ENCODE assay signal across 22 cellular contexts in genomic region chr9:14293801-14294200, GRCh38. TPM values are rescaled to one million over a fixed set of nuclear protein-coding genes. Genes with fewer than 3 reads are reported as not detected.
DNase-seq lines count a peak whose midpoint lies in the region; ATAC-seq and TF ChIP-seq lines count a peak whose summit lies in the region.
"Had no signal": no experiment of that assay in that cellular context is flagged by ENCODE, and none has a peak within 500 bp of the region (broad histone marks: within the 10 kb centered on the region; RNA-seq: fewer than 3 reads in every experiment).

No MANE protein-coding gene starts in this region.

- H3K27ac ChIP-seq in body of pancreas (peak overlapping the region; percentile 85 to 88 (median 86)), stomach (peak overlapping the region in 4 of 5 donors; percentile 68 to 81 (median 72))
- H3K27ac ChIP-seq: C4-2B, HL-60, SJSA1 had no signal

- H3K9me3 ChIP-seq in body of pancreas: no peaks in the 10 kb centered on the region
- H3K9me3 ChIP-seq in stomach: no peaks in the 10 kb centered on the region
- H3K9me3 ChIP-seq: Peyer's patch, SJSA1 had no signal

- H3K4me1 Mint-ChIP-seq in mesothelial cell of epicardium: peaks cover 29% of the 10 kb centered on the region
- H3K4me1 Mint-ChIP-seq in activated T-cell treated with anti-CD3 and anti-CD28 coated beads, Interleukin-2, amount 50 U/mL, for 4 hours (ENCODE audit: low read depth): no peaks in the 10 kb centered on the region
- no peaks in the 10 kb centered on the region for H3K4me1 Mint-ChIP-seq in naive thymus-derived CD8-positive, alpha-beta T cell
- no peaks in the 10 kb centered on the region for H3K4me1 Mint-ChIP-seq in activated T-helper 1 cell treated with anti-CD3 and anti-CD28 coated beads, Interleukin-12 subunit alpha, Interleukin-12 subunit beta, Interleukin-2, Interleukin-4 antibody, amounts not matched to agents 30 ng/mL and 10 ng/mL and 1 ng/mL, durations not matched to agents 14 hours and 24 hours and 36 hours (ENCODE audit: low read depth)

- H3K27ac Mint-ChIP-seq in mesothelial cell of epicardium: peak overlapping the region; percentile 16
- H3K27ac Mint-ChIP-seq in naive thymus-derived CD8-positive, alpha-beta T cell: no peak overlapping the region
- H3K27ac Mint-ChIP-seq in activated T-helper 1 cell treated with anti-CD3 and anti-CD28 coated beads, Interleukin-12 subunit alpha, Interleukin-12 subunit beta, Interleukin-2, Interleukin-4 antibody, amounts not matched to agents 30 ng/mL and 10 ng/mL and 1 ng/mL, durations not matched to agents 14 hours and 24 hours and 36 hours: no peak overlapping the region

- intact Hi-C loops in body of pancreas (cut with DNase I): no loop called here
- intact Hi-C loops in stomach (cut with DNase I; ENCODE audit: low total_unique reads): no loop called here
- intact Hi-C loops in activated T-helper 1 cell treated with anti-CD3 and anti-CD28 coated beads, Interleukin-12 subunit alpha, Interleukin-12 subunit beta, Interleukin-2, Interleukin-4 antibody, amounts not matched to agents 30 ng/mL and 10 ng/mL and 1 ng/mL, durations not matched to agents 14 hours and 24 hours and 36 hours (cut with micrococcal nuclease): no loop called here

- H3K27me3 Mint-ChIP-seq in mesothelial cell of epicardium (ENCODE audit: low read depth): no peaks in the 10 kb centered on the region
- H3K27me3 Mint-ChIP-seq in activated T-cell treated with anti-CD3 and anti-CD28 coated beads, Interleukin-2, amount 50 U/mL, for 4 hours (ENCODE audit: low read depth): peaks cover 16% of the 10 kb centered on the region
- H3K27me3 Mint-ChIP-seq in naive thymus-derived CD8-positive, alpha-beta T cell: peaks cover 5 to 25% (median 12%) of the 10 kb centered on the region in 5 donors
- H3K27me3 Mint-ChIP-seq in activated T-helper 1 cell treated with anti-CD3 and anti-CD28 coated beads, Interleukin-12 subunit alpha, Interleukin-12 subunit beta, Interleukin-2, Interleukin-4 antibody, amounts not matched to agents 30 ng/mL and 10 ng/mL and 1 ng/mL, durations not matched to agents 14 hours and 24 hours and 36 hours (ENCODE audit: insufficient read depth): peaks cover 9% of the 10 kb centered on the region

- H3K36me3 ChIP-seq in body of pancreas (replicated peaks in 1 of 2; ENCODE audit: insufficient read depth in 1 of 2, low read depth in 2 of 2) (no peaks in the 10 kb centered on the region), stomach (no peaks in the 10 kb centered on the region)
- H3K36me3 ChIP-seq: Peyer's patch, SJSA1 had no signal

- POLR2A ChIA-PET in naive thymus-derived CD8-positive, alpha-beta T cell (lab: Charles Lee): no interaction called here

- no peak for ATAC-seq in body of pancreas
- ATAC-seq in activated T-cell treated with anti-CD3 and anti-CD28 coated beads, Interleukin-2, amount 50 U/mL, for 4 hours: no peak
- ATAC-seq in naive thymus-derived CD8-positive, alpha-beta T cell: no peak

- TF ChIP-seq POLR2A in body of pancreas (IDR thresholded peaks at IDR 0.05) (no peak), stomach (IDR thresholded peaks at IDR 0.05) (no peak)

- TF ChIP-seq CTCF in body of pancreas (IDR thresholded peaks at IDR 0.05) (no peak), mesothelial cell of epicardium (IDR thresholded peaks at IDR 0.05; ENCODE audit: unreplicated experiment) (no peak), stomach (IDR thresholded peaks at IDR 0.05) (no peak)

- peaks cover 24% of the 10 kb centered on the region for H3K36me3 Mint-ChIP-seq in mesothelial cell of epicardium
- no peaks in the 10 kb centered on the region for H3K36me3 Mint-ChIP-seq in activated T-cell treated with anti-CD3 and anti-CD28 coated beads, Interleukin-2, amount 50 U/mL, for 4 hours (ENCODE audit: insufficient read depth)
- H3K36me3 Mint-ChIP-seq in naive thymus-derived CD8-positive, alpha-beta T cell: no peaks in the 10 kb centered on the region
- H3K36me3 Mint-ChIP-seq in activated T-helper 1 cell treated with anti-CD3 and anti-CD28 coated beads, Interleukin-12 subunit alpha, Interleukin-12 subunit beta, Interleukin-2, Interleukin-4 antibody, amounts not matched to agents 30 ng/mL and 10 ng/mL and 1 ng/mL, durations not matched to agents 14 hours and 24 hours and 36 hours (ENCODE audit: low read depth): no peaks in the 10 kb centered on the region

- H3K9me3 Mint-ChIP-seq in mesothelial cell of epicardium: no peaks in the 10 kb centered on the region
- H3K9me3 Mint-ChIP-seq in activated T-cell treated with anti-CD3 and anti-CD28 coated beads, Interleukin-2, amount 50 U/mL, for 4 hours: no peaks in the 10 kb centered on the region
- peaks cover 0 to 4% (median 0%) of the 10 kb centered on the region in 9 donors for H3K9me3 Mint-ChIP-seq in naive thymus-derived CD8-positive, alpha-beta T cell
- H3K9me3 Mint-ChIP-seq in activated T-helper 1 cell treated with anti-CD3 and anti-CD28 coated beads, Interleukin-12 subunit alpha, Interleukin-12 subunit beta, Interleukin-2, Interleukin-4 antibody, amounts not matched to agents 30 ng/mL and 10 ng/mL and 1 ng/mL, durations not matched to agents 14 hours and 24 hours and 36 hours: no peaks in the 10 kb centered on the region

- H3K4me1 ChIP-seq in body of pancreas: peaks cover 76% of the 10 kb centered on the region
- peaks cover 19 to 82% (median 45%) of the 10 kb centered on the region in 4 donors for H3K4me1 ChIP-seq in stomach
- H3K4me1 ChIP-seq: SJSA1 had no signal

- no peak for TF ChIP-seq EP300 in stomach (IDR thresholded peaks at IDR 0.05)

- DNase-seq in NCI-H82 treated with DMSO at 0.1 percent for 48 hours (lab: John Stamatoyannopoulos, UW; ENCODE audit: unreplicated experiment) (peak; percentile 40), body of pancreas (no peak), mesothelial cell of epicardium (ENCODE audit: low spot score in 2 of 2, unreplicated experiment in 2 of 2) (no peak), stomach (no peak), dermis blood vessel endothelial cell (no peak)
- DNase-seq in activated T-cell treated with anti-CD3 and anti-CD28 coated beads, Interleukin-2, amount 50 U/mL, for 4 hours: no peak
- DNase-seq in naive thymus-derived CD8-positive, alpha-beta T cell: no peak
- DNase-seq in activated T-helper 1 cell treated with anti-CD3 and anti-CD28 coated beads, Interleukin-12 subunit alpha, Interleukin-12 subunit beta, Interleukin-2, Interleukin-4 antibody, amounts not matched to agents 30 ng/mL and 10 ng/mL and 1 ng/mL, durations not matched to agents 14 hours and 24 hours and 36 hours (ENCODE audit: low spot score): no peak
- DNase-seq: AML-193, DMS 273 treated with DMSO at 0.1 percent for 48 hours, IMR-90, Karpas-422, NCI-H1092, NCI-H146, NCI-H2081, NCI-H2171 treated with DMSO at 0.1 percent for 48 hours, NCI-H446, NCI-H526 treated with DMSO at 0.1 percent for 48 hours, Peyer's patch had no signal

- no peaks in the 10 kb centered on the region for H3K27me3 ChIP-seq in body of pancreas
- no peaks in the 10 kb centered on the region for H3K27me3 ChIP-seq in stomach
- H3K27me3 ChIP-seq: Peyer's patch, SJSA1 had no signal

- H3K4me3 ChIP-seq in body of pancreas (no peak overlapping the region), stomach (no peak overlapping the region)
- H3K4me3 ChIP-seq: Peyer's patch, SJSA1 had no signal

- 41 to 45% methylated on average over 3 of the region's 3 CpGs for WGBS in body of pancreas, 2 donors
- 26 to 39% (median 32%) methylated on average over 3 of the region's 3 CpGs for WGBS in stomach, 5 donors

- H3K4me3 Mint-ChIP-seq in mesothelial cell of epicardium: no peak overlapping the region
- H3K4me3 Mint-ChIP-seq in activated T-cell treated with anti-CD3 and anti-CD28 coated beads, Interleukin-2, amount 50 U/mL, for 4 hours: no peak overlapping the region
- no peak overlapping the region for H3K4me3 Mint-ChIP-seq in naive thymus-derived CD8-positive, alpha-beta T cell
- H3K4me3 Mint-ChIP-seq in activated T-helper 1 cell treated with anti-CD3 and anti-CD28 coated beads, Interleukin-12 subunit alpha, Interleukin-12 subunit beta, Interleukin-2, Interleukin-4 antibody, amounts not matched to agents 30 ng/mL and 10 ng/mL and 1 ng/mL, durations not matched to agents 14 hours and 24 hours and 36 hours: no peak overlapping the region

RNA-seq across cellular contexts. Expression of gene NFIB, which starts 20.1 kb away (rescaled TPM):
- 10 to 100 TPM; 47.0 to 65.9 TPM for total RNA-seq in body of pancreas
- 213 to 237 TPM (median 230 TPM) in 3 replicates for total RNA-seq in mesothelial cell of epicardium
- 100 to 1,000 TPM in 4 of 5 donors, 10 to 100 TPM in 1; 30.1 to 624 (median 148) TPM for total RNA-seq in stomach
- 1 to 10 TPM; 6.7 to 9.4 (median 7.7) TPM for polyA plus RNA-seq in stomach
- under 1 TPM; 0.20 to 0.42 (median 0.30) TPM for total RNA-seq in activated T-cell treated with anti-CD3 and anti-CD28 coated beads, Interleukin-2, amount 50 U/mL, for 4 hours
- 153 and 193 TPM in 2 replicates for total RNA-seq in dermis blood vessel endothelial cell
- not detected for total RNA-seq in naive thymus-derived CD8-positive, alpha-beta T cell
- polyA plus RNA-seq in naive thymus-derived CD8-positive, alpha-beta T cell: under 1 TPM in 1 of 3 donors, not detected in 2; 0.22 TPM
- not detected in 2 replicates for total RNA-seq in activated T-helper 1 cell treated with anti-CD3 and anti-CD28 coated beads, Interleukin-12 subunit alpha, Interleukin-12 subunit beta, Interleukin-2, Interleukin-4 antibody, amounts not matched to agents 30 ng/mL and 10 ng/mL and 1 ng/mL, durations not matched to agents 14 hours and 24 hours and 36 hours

Comparison
In these comparisons a context has a peak if more than half of its experiments do, and no peak if none do; other contexts are left out.
1. RNA of gene NFIB, which starts 20.1 kb away (total RNA-seq): 213 to 237 TPM in mesothelial cell of epicardium, 153 to 193 TPM in dermis blood vessel endothelial cell, 30.1 to 624 TPM in stomach and 47.0 to 65.9 TPM in body of pancreas; 0.20 to 0.42 TPM in activated T-cell treated with anti-CD3 and anti-CD28 coated beads, Interleukin-2, amount 50 U/mL, for 4 hours, not detected in activated T-helper 1 cell treated with anti-CD3 and anti-CD28 coated beads, Interleukin-12 subunit alpha, Interleukin-12 subunit beta, Interleukin-2, Interleukin-4 antibody, amounts not matched to agents 30 ng/mL and 10 ng/mL and 1 ng/mL, durations not matched to agents 14 hours and 24 hours and 36 hours and not detected in naive thymus-derived CD8-positive, alpha-beta T cell; every median in the first group is over 10 times any median in the second.